In the genomic region with DNA sequence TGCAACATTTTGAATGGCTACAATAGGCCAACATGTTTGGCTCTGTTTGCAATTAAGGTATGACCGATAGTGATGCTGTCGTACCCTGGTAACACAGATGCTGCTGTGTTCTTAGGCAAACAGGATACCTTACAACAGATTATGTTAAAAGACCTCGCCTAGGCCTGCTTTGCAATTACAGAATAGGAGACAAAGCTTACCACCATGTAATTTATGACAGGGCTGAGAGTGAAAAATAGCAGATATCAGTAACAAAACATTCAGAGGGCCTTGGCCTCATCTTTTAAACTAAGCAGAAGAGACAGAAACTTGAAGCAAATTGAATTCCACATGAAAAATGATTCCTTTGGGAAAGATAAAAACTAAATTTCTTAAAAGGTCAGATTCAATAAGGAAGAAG, we compare ENCODE assay signal across 1 cellular context.
TF ChIP-seq lines count a peak whose summit lies in the region.

No MANE protein-coding gene starts in this region.

TF ChIP-seq in A549, 52 proteins besides CTCF, POLR2A, EP300 and RAD21 (continued from another document):
- TF ChIP-seq, protein P1, sequence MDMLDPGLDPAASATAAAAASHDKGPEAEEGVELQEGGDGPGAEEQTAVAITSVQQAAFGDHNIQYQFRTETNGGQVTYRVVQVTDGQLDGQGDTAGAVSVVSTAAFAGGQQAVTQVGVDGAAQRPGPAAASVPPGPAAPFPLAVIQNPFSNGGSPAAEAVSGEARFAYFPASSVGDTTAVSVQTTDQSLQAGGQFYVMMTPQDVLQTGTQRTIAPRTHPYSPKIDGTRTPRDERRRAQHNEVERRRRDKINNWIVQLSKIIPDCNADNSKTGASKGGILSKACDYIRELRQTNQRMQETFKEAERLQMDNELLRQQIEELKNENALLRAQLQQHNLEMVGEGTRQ (IDR thresholded peaks at IDR 0.05) = no peak
- TF ChIP-seq HMGXB4 (CRISPR knock-in tag; IDR thresholded peaks at IDR 0.05; ENCODE audit: borderline replicate concordance) (no peak), PBX3 (IDR thresholded peaks at IDR 0.05) (no peak), HEYL (CRISPR knock-in tag; IDR thresholded peaks at IDR 0.05) (no peak), CBX8 (IDR thresholded peaks at IDR 0.05) (no peak)
- TF ChIP-seq, protein P2, sequence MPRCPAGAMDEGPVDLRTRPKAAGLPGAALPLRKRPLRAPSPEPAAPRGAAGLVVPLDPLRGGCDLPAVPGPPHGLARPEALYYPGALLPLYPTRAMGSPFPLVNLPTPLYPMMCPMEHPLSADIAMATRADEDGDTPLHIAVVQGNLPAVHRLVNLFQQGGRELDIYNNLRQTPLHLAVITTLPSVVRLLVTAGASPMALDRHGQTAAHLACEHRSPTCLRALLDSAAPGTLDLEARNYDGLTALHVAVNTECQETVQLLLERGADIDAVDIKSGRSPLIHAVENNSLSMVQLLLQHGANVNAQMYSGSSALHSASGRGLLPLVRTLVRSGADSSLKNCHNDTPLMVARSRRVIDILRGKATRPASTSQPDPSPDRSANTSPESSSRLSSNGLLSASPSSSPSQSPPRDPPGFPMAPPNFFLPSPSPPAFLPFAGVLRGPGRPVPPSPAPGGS (IDR thresholded peaks at IDR 0.05) = no peak
